Comparison of ENCODE assay signal across 1 cellular context in genomic region chr9:129574911-129575574, GRCh38.
A peak's percentile ranks its signal among the peaks of the same experiment; 100 is the strongest.
TF ChIP-seq lines count a peak whose summit lies in the region.

No MANE protein-coding gene starts in this region.

TF ChIP-seq in K562, 482 proteins besides CTCF, POLR2A, EP300 and RAD21 (continued from another document):
- TF ChIP-seq, protein P1, sequence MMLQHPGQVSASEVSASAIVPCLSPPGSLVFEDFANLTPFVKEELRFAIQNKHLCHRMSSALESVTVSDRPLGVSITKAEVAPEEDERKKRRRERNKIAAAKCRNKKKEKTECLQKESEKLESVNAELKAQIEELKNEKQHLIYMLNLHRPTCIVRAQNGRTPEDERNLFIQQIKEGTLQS (IDR thresholded peaks at IDR 0.05), result peak; percentile 22; the same call in 1 of the 2 replicates
- TF ChIP-seq, protein P1 (CRISPR knock-in tag; conservative IDR thresholded peaks at IDR 0.05), result no peak
- TF ChIP-seq, protein P2, sequence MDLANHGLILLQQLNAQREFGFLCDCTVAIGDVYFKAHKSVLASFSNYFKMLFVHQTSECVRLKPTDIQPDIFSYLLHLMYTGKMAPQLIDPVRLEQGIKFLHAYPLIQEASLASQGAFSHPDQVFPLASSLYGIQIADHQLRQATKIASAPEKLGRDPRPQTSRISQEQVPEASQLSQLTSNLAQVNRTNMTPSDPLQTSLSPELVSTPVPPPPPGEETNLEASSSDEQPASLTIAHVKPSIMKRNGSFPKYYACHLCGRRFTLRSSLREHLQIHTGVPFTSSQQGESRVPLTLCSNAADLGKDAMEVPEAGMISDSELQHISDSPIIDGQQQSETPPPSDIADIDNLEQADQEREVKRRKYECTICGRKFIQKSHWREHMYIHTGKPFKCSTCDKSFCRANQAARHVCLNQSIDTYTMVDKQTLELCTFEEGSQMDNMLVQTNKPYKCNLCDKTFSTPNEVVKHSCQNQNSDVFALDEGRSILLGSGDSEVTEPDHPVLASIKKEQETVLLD (IDR thresholded peaks at IDR 0.05), result no peak
